Comparison of ENCODE assay signal across 18 cellular contexts in the genomic region with DNA sequence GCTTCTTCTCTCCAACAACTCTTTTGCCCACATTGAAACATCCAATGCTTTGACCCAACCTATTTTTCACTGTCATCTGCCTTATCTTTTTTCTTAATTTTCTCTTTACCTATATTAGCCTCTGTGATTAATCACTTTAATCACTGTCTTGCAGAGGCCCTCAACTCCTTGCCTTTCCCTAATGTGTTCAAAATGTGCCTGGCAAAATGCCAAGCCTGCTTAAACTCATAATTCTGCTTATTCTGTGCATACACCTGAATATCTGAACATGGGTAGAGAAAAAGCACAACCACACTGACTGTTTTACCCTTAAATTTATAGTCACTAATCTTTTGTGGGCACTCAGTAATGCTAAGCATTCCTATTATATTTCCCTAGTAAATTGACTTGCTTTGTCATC.
DNase-seq lines count a peak whose midpoint lies in the region.
"Had no signal": no experiment of that assay in that cellular context is flagged by ENCODE, and none has a peak within 500 bp of the region (broad histone marks: within the 10 kb centered on the region; RNA-seq: fewer than 3 reads in every experiment).

No MANE protein-coding gene starts in this region.

- DNase-seq in DMS 273 (lab: John Stamatoyannopoulos, UW; ENCODE audit: unreplicated experiment): peak; percentile 11
- DNase-seq in DMS 273 treated with DMSO at 0.1 percent for 48 hours (lab: John Stamatoyannopoulos, UW): no peak
- peak; percentile 9 for DNase-seq in NCI-H82 (lab: John Stamatoyannopoulos, UW)
- DNase-seq in NCI-H82 treated with DMSO at 0.1 percent for 48 hours (lab: John Stamatoyannopoulos, UW; ENCODE audit: unreplicated experiment): no peak
- DNase-seq in NCI-H226: peak; percentile 29
- peak; percentile 8 for DNase-seq in myocyte (ENCODE audit: low read depth)
- no peak for DNase-seq in NCI-H187 (lab: John Stamatoyannopoulos, UW)
- DNase-seq in amygdala (lab: John Stamatoyannopoulos, UW): no peak
- DNase-seq: DMS53; NCI-H1048; NCI-H1694; NCI-H2081; NCI-H524 treated with DMSO at 0.1 percent for 48 hours; NK-92 treated with Interleukin-12 subunit alpha and Interleukin-12 subunit beta, amount 100 ng/mL, for 24 hours; PC-3; SK-N-SH; SW 1271; T-helper 2 cell had no signal

Comparison
In these comparisons a context has a peak if more than half of its experiments do, and no peak if none do; other contexts are left out.
1. DNase-seq: peak in DMS 273 (single experiment), NCI-H82 (single experiment), NCI-H226 (single experiment) and myocyte (single experiment); none in DMS 273 treated with DMSO at 0.1 percent for 48 hours (single experiment), NCI-H82 treated with DMSO at 0.1 percent for 48 hours (single experiment), NCI-H187 (0 of 2) and amygdala (0 of 56).